Comparison of ENCODE assay signal across 1 cellular context in genomic region chr9:2241875-2242741, GRCh38.
TF ChIP-seq lines count a peak whose summit lies in the region.

No MANE protein-coding gene starts in this region.

TF ChIP-seq in GM12878, 131 proteins besides CTCF, POLR2A, EP300 and RAD21 (continued from another document):
- TF ChIP-seq PRDM15 (CRISPR knock-in tag; IDR thresholded peaks at IDR 0.05) (no peak), ZBTB40 (IDR thresholded peaks at IDR 0.05; ENCODE audit: borderline replicate concordance) (peak; percentile 61; the same call in 1 of the 2 replicates), SUPT20H (IDR thresholded peaks at IDR 0.05; ENCODE audit: borderline replicate concordance, control insufficient read depth, low read depth, low read length) (no peak), SMARCA5 (IDR thresholded peaks at IDR 0.05) (no peak)
